Comparison of ENCODE assay signal across 13 cellular contexts in the genomic region with DNA sequence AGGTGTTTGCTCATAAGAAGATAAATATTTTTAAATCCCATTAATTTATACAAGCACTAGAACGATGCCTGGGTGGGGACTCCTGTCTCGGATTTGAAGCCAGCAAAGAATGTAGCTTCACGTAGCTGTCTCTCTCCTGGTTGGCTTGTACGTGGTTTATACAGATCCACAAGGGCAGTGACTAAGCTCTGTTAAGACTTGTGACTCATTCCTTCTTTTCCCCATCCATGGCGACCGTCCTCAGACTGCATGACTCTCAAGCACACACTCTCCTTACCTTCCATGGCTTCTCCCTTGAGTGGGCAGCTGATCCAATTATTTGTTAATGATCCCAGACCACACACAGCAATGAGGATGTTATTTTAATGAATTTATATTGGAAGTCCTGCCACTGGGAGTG.
A peak's percentile ranks its signal among the peaks of the same experiment; 100 is the strongest.
DNase-seq lines count a peak whose midpoint lies in the region; ATAC-seq, FAIRE-seq and TF ChIP-seq lines count a peak whose summit lies in the region.
"Had no signal": no experiment of that assay in that cellular context is flagged by ENCODE, and none has a peak within 500 bp of the region (broad histone marks: within the 10 kb centered on the region; RNA-seq: fewer than 3 reads in every experiment).

No MANE protein-coding gene starts in this region.

- H3K9me3 ChIP-seq in astrocyte (ENCODE audit: insufficient read depth, low read depth, low read length) (no peaks in the 10 kb centered on the region), right lobe of liver (no peaks in the 10 kb centered on the region)
- H3K9me3 ChIP-seq: adrenal gland had no signal

- FAIRE-seq in astrocyte (lab: Jason Lieb, UNC), result peak; percentile 95

- no peaks in the 10 kb centered on the region for H3K27me3 Mint-ChIP-seq in astrocyte (ENCODE audit: low read depth, unreplicated experiment)

- H3K4me3 ChIP-seq in astrocyte (ENCODE audit: insufficient read depth, low read depth, low read length), result no peak overlapping the region
- H3K4me3 ChIP-seq in right lobe of liver, result no peak overlapping the region
- H3K4me3 ChIP-seq: adrenal gland had no signal

- H3K4me1 ChIP-seq in astrocyte (ENCODE audit: insufficient read depth, low read length) (peaks cover 30% of the 10 kb centered on the region), right lobe of liver (no peaks in the 10 kb centered on the region)
- H3K4me1 ChIP-seq: adrenal gland had no signal

- H2AFZ ChIP-seq in astrocyte (ENCODE audit: low read depth, low read length), result no peak overlapping the region

- H3K27ac ChIP-seq in astrocyte (ENCODE audit: low read depth, low read length), result peak overlapping the region; percentile 56
- no peak overlapping the region for H3K27ac ChIP-seq in right lobe of liver
- H3K27ac ChIP-seq: adrenal gland had no signal

- peak overlapping the region; percentile 1 for H3K4me2 ChIP-seq in astrocyte (ENCODE audit: low read length)

- H3K9ac ChIP-seq in astrocyte (ENCODE audit: low read length), result no peak overlapping the region

- WGBS in right lobe of liver (ENCODE audit: insufficient coverage, low coverage, low lambda C conversion rate, missing lambda C conversion rate), result 66% methylated on average over 6 of the region's 6 CpGs

- peaks cover 36% of the 10 kb centered on the region for H3K4me1 Mint-ChIP-seq in astrocyte (ENCODE audit: low read depth, unreplicated experiment)
- H3K4me1 Mint-ChIP-seq: T-cell had no signal

- intact Hi-C loops in right lobe of liver (cut with DNase I), result no loop called here

- H3K79me2 ChIP-seq in astrocyte (ENCODE audit: insufficient read depth, low read length), result no peaks in the 10 kb centered on the region

- H3K36me3 ChIP-seq in astrocyte (ENCODE audit: insufficient read depth, low read length) (no peaks in the 10 kb centered on the region), right lobe of liver (no peaks in the 10 kb centered on the region)
- H3K36me3 ChIP-seq: adrenal gland had no signal

- H3K36me3 Mint-ChIP-seq in astrocyte (ENCODE audit: low read depth, unreplicated experiment), result no peaks in the 10 kb centered on the region
- H3K36me3 Mint-ChIP-seq: T-cell had no signal

- no peak overlapping the region for H3K4me3 Mint-ChIP-seq in astrocyte (ENCODE audit: unreplicated experiment)
- H3K4me3 Mint-ChIP-seq: T-cell had no signal

- H3K27ac Mint-ChIP-seq in astrocyte (ENCODE audit: unreplicated experiment), result peak overlapping the region; percentile 88
- H3K27ac Mint-ChIP-seq: T-cell had no signal

- ATAC-seq in GM21381 (IDR thresholded peaks at IDR 0.05; ENCODE audit: unreplicated experiment), result no peak
- no peak for ATAC-seq in right lobe of liver
- ATAC-seq: T-cell had no signal

- no peaks in the 10 kb centered on the region for H4K20me1 ChIP-seq in astrocyte (ENCODE audit: insufficient read depth, low read length)

- H3K27me3 ChIP-seq in astrocyte (ENCODE audit: insufficient read depth, low read length) (no peaks in the 10 kb centered on the region), right lobe of liver (no peaks in the 10 kb centered on the region)

- TF ChIP-seq CTCF in astrocyte (IDR thresholded peaks at IDR 0.05; ENCODE audit: insufficient read depth, low read depth, low read length) (no peak), right lobe of liver (IDR thresholded peaks at IDR 0.05) (no peak)

- no peaks in the 10 kb centered on the region for H3K9me3 Mint-ChIP-seq in astrocyte (ENCODE audit: unreplicated experiment)

- TF ChIP-seq POLR2A in right lobe of liver (IDR thresholded peaks at IDR 0.05), result no peak

- DNase-seq in AG08395 (ENCODE audit: low spot score) (peak; percentile 69), HK-2 (ENCODE audit: unreplicated experiment) (peak; percentile 65), astrocyte (ENCODE audit: low read depth) (peak; percentile 97), islet precursor cell (peak; percentile 89), superior temporal gyrus (ENCODE audit: extremely low spot score) (no peak), NCI-H446 (lab: John Stamatoyannopoulos, UW) (no peak), right lobe of liver (no peak)
- DNase-seq: activated CD8-positive, alpha-beta memory T cell treated with anti-CD3 and anti-CD28 coated beads for 24 hours; erythroblast; NCI-H526 treated with DMSO at 0.1 percent for 48 hours; T-cell had no signal

Comparison
In these comparisons a context has a peak if more than half of its experiments do, and no peak if none do; other contexts are left out.
1. DNase-seq: peak in AG08395 (single experiment), HK-2 (single experiment), astrocyte (single experiment) and islet precursor cell (single experiment); none in superior temporal gyrus (single experiment), NCI-H446 (0 of 2) and right lobe of liver (0 of 3).